ENCODE assay signal across 8 cellular contexts in the genomic region with DNA sequence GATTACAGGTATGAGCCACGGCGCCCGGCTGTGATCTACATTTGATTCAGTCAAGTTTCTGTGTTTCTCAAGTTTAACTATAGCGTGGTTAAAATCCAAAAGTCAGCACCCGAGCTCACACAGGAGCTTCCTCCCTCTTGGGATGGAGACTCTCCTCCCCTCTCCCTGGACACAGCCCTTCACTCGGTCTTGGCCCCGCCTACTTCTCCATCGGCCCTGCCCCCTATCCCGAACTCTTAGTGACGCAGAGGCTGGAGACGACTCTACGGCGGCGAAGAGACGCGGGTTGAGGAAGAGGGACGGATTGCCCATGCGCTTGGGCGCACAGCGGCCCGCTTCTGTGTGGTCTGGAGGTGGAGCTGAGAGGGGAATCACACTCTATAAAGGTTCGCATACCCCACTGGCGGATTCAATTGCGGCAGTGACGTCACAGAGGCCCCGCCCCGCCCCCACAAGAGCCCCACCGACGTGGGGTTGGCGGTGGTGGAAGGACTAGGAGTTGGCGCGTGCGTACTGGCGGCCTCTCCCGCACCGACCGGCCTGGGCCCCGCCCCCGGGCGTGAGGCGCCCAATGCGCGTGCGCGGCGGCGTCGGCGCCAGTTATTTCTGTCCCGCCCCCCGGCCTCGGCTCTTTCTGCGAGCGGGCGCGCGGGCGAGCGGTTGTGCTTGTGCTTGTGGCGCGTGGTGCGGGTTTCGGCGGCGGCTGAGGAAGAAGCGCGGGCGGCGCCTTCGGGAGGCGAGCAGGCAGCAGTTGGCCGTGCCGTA. TPM values are rescaled to one million over a fixed set of nuclear protein-coding genes. Genes with fewer than 3 reads are reported as not detected.
A peak's percentile ranks its signal among the peaks of the same experiment; 100 is the strongest.
DNase-seq lines count a peak whose midpoint lies in the region; ATAC-seq and TF ChIP-seq lines count a peak whose summit lies in the region.

A gene (plus strand): TSS at position 239 of the 765 bp plus-strand sequence. CDS start 694 bp downstream, outside the sequence.

- no peaks in the 10 kb centered on the region for H3K9me3 ChIP-seq in KOPT-K1 (ENCODE audit: insufficient read depth, low read length, poor library complexity, severe bottlenecking)

- peak; percentile 78 for ATAC-seq in GM21717 (IDR thresholded peaks at IDR 0.05; ENCODE audit: unreplicated experiment)

- H3K27ac Mint-ChIP-seq in neural crest cell (ENCODE audit: unreplicated experiment) = peak within 1 kb of the TSS; percentile 99

- H3K4me1 Mint-ChIP-seq in neural crest cell = peaks cover 30% of the 10 kb centered on the region

- peaks cover 43% of the 10 kb centered on the region for H3K36me3 ChIP-seq in KOPT-K1 (ENCODE audit: insufficient read depth, low read length)

- no peaks in the 10 kb centered on the region for H3K9me3 Mint-ChIP-seq in neural crest cell

- no peak for TF ChIP-seq CTCF in fibroblast of mammary gland (conservative IDR thresholded peaks at IDR 0.05; ENCODE audit: control insufficient read depth, insufficient read depth, low read depth, low read length)
- TF ChIP-seq CTCF in neural crest cell (conservative IDR thresholded peaks at IDR 0.05) = no peak
- TF ChIP-seq CTCF in subcutaneous adipose tissue (IDR thresholded peaks at IDR 0.05; ENCODE audit: low read depth) = no peak

- peaks cover 46% of the 10 kb centered on the region for H3K27me3 Mint-ChIP-seq in neural crest cell (ENCODE audit: low read depth)

- peak within 1 kb of the TSS; percentile 95 for H3K4me3 Mint-ChIP-seq in neural crest cell

- H3K27ac ChIP-seq in KOPT-K1 (ENCODE audit: low read depth, low read length, poor library complexity, severe bottlenecking) = peak within 1 kb of the TSS; percentile 92

- DNase-seq in Caki2 (ENCODE audit: low read depth) (peak; percentile 100), fibroblast of mammary gland (ENCODE audit: low read depth) (peak; percentile 99), neural crest cell (ENCODE audit: low read depth, low spot score) (peak; percentile 99), COR-L47 (lab: John Stamatoyannopoulos, UW) (no peak)
- DNase-seq in activated T-cell treated with anti-CD3 and anti-CD28 coated beads, Interleukin-2, amount 50 U/mL, for 1 hour = peak; percentile 100

- peaks cover 24% of the 10 kb centered on the region for H3K36me3 Mint-ChIP-seq in neural crest cell (ENCODE audit: low read depth)

- H3K4me3 ChIP-seq in fibroblast of mammary gland (ENCODE audit: control insufficient read depth, low read depth, low read length) = peak within 1 kb of the TSS; percentile 74

- in situ Hi-C loops in Caki2 (cut with HindIII; ENCODE audit: low pct_unique_long_range_greater_than_20kb, low sequenced_read_pairs) = no loop called here

RNA-seq across cellular contexts. Expression of the gene that starts here (rescaled TPM):
- 542 and 662 TPM in 2 replicates for total RNA-seq in Caki2 (2014; rRNA removed; shearing (Covaris generic); ENCODE audit: low replicate concordance)
- total RNA-seq in neural crest cell (964 and 1,000 TPM in 2 replicates), subcutaneous adipose tissue (100 to 1,000 TPM in 2 of 4 donors, 10 to 100 TPM in 2; 87.9 to 163 (median 119) TPM)
